ENCODE assay signal across 8 cellular contexts in genomic region chr2:38376683-38377500, GRCh38.
DNase-seq lines count a peak whose midpoint lies in the region; ATAC-seq and TF ChIP-seq lines count a peak whose summit lies in the region.

Gene ATL2, minus strand, starts transcription at chr2:38377273. Its CDS starts 13 bp downstream, at chr2:38377260.

- no peak for TF ChIP-seq CTCF in choroid plexus epithelial cell (conservative IDR thresholded peaks at IDR 0.05; ENCODE audit: low read depth, low read length)

- peak within 1 kb of the TSS; percentile 91 for H3K4me3 ChIP-seq in choroid plexus epithelial cell (ENCODE audit: low read depth, low read length)

- ATAC-seq in HG03432 (IDR thresholded peaks at IDR 0.05; ENCODE audit: unreplicated experiment): peak; percentile 91

- DNase-seq in Ammon's horn (ENCODE audit: low spot score) (peak; percentile 95), NCI-H510A (lab: John Stamatoyannopoulos, UW) (peak; percentile 93), choroid plexus epithelial cell (ENCODE audit: low read depth) (peak; percentile 96), kidney tubule cell (ENCODE audit: low spot score) (peak; percentile 97)
- peak; percentile 86 to 87 for DNase-seq in activated CD4-positive, alpha-beta T cell treated with anti-CD3 and anti-CD28 coated beads for 24 hours (ENCODE audit: low read depth in 2 of 2)
- DNase-seq in stimulated activated CD4-positive, alpha-beta T cell treated with anti-CD3 and anti-CD28 coated beads, Interleukin-1b, Interleukin-23, amount 100 ng/mL, for 24 hours (ENCODE audit: low read depth in 4 of 4, low spot score in 1 of 4): peak; percentile 84 to 92 (median 86)

- peak; percentile 81 for TF ChIP-seq POLR2A in GM19099 (IDR thresholded peaks at IDR 0.05; ENCODE audit: extremely low read depth, insufficient read length, low read depth)

Comparison
In these comparisons a context has a peak if more than half of its experiments do, and no peak if none do; other contexts are left out.
1. Peak in every context shown above with its lines: DNase-seq, ATAC-seq and H3K4me3 ChIP-seq.